Comparison of ENCODE assay signal across 30 cellular contexts in genomic region chrX:42422961-42423360, GRCh38.
"Had no signal": no experiment of that assay in that cellular context is flagged by ENCODE, and none has a peak within 500 bp of the region (broad histone marks: within the 10 kb centered on the region; RNA-seq: fewer than 3 reads in every experiment).

No MANE protein-coding gene starts in this region.

- H3K27ac ChIP-seq: brain microvascular endothelial cell, Peyer's patch, RWPE1, WERI-Rb-1 had no signal

- H3K36me3 ChIP-seq: brain microvascular endothelial cell, Peyer's patch, WERI-Rb-1 had no signal

- H3K4me3 ChIP-seq: Peyer's patch had no signal

- H3K4me1 ChIP-seq: Peyer's patch had no signal

- DNase-seq: activated CD4-positive, alpha-beta memory T cell treated with anti-CD3 and anti-CD28 coated beads, Interleukin-2, amount 10 ng/mL, durations not matched to agents 7 days and 5 days; activated CD4-positive, alpha-beta T cell treated with anti-CD3 and anti-CD28 coated beads for 1 hour; activated CD4-positive, alpha-beta T cell treated with anti-CD3 and anti-CD28 coated beads for 48 hours; activated CD4-positive, CD25-positive, alpha-beta regulatory T cell; activated CD8-positive, alpha-beta memory T cell treated with anti-CD3 and anti-CD28 coated beads for 24 hours; activated CD8-positive, alpha-beta memory T cell treated with anti-CD3 and anti-CD28 coated beads, Interleukin-2, amount 10 ng/mL, durations not matched to agents 7 days and 5 days; activated CD8-positive, alpha-beta memory T cell treated with anti-CD3 and anti-CD28 coated beads, Interleukin-2, amount 50 U/mL, for 48 hours; activated effector memory CD4-positive, alpha-beta T cell treated with Interleukin-2 at 50 U/mL for 16 hours; activated naive CD4-positive, alpha-beta T cell treated with anti-CD3 and anti-CD28 coated beads, Interleukin-2, amount 10 ng/mL, durations not matched to agents 7 days and 5 days; activated T-cell treated with anti-CD3 and anti-CD28 coated beads, Interleukin-2, amount 50 U/mL, for 48 hours; amniotic stem cell; aorta; brain microvascular endothelial cell; central memory CD4-positive, alpha-beta T cell; Karpas-422; KBM-7; NCI-H1105; NCI-H1417 treated with DMSO at 0.1 percent for 48 hours; NCI-H2029; NCI-H345; NCI-H524 treated with DMSO at 0.1 percent for 48 hours; Peyer's patch; SIG-M5; SW 1271; T-helper 1 cell; T-helper 2 cell; T-helper 9 cell; WERI-Rb-1 had no signal

- H3K9me3 ChIP-seq: Peyer's patch had no signal

- H3K27me3 ChIP-seq: brain microvascular endothelial cell, Peyer's patch had no signal

- ATAC-seq: activated CD8-positive, alpha-beta memory T cell treated with anti-CD3 and anti-CD28 coated beads, Interleukin-2, amount 10 ng/mL, durations not matched to agents 7 days and 5 days; Right ventricle myocardium inferior had no signal
